9 cellular contexts compared by ENCODE assay signal in genomic region chr5:173324115-173325001, GRCh38. TPM values are rescaled to one million over a fixed set of nuclear protein-coding genes. Genes with fewer than 3 reads are reported as not detected.
DNase-seq lines count a peak whose midpoint lies in the region; ATAC-seq and TF ChIP-seq lines count a peak whose summit lies in the region.
"Had no signal": no experiment of that assay in that cellular context is flagged by ENCODE, and none has a peak within 500 bp of the region (broad histone marks: within the 10 kb centered on the region; RNA-seq: fewer than 3 reads in every experiment).

No MANE protein-coding gene starts in this region.

- no peak overlapping the region for H3K27ac ChIP-seq in dorsolateral prefrontal cortex
- H3K27ac ChIP-seq: epithelial cell of prostate had no signal

- peak overlapping the region; percentile 90 for H3K4me3 ChIP-seq in GM12865 (ENCODE audit: low read depth, low read length)
- peak overlapping the region in 40 of 59 donors; percentile 1 to 59 (median 34) for H3K4me3 ChIP-seq in dorsolateral prefrontal cortex

- TF ChIP-seq CTCF in GM12865 (IDR thresholded peaks at IDR 0.05; ENCODE audit: insufficient read depth, low read depth, low read length, missing control alignments) (no peak), dorsolateral prefrontal cortex (IDR thresholded peaks at IDR 0.05 in 54 of 56, conservative IDR thresholded peaks at IDR 0.05 in 2 of 56; ENCODE audit: low read depth in 1 of 56, partially characterized antibody in 56 of 56) (peak in 9 of 56 donors; percentile 8 to 38 (median 21))

- intact Hi-C loops in dorsolateral prefrontal cortex (cut with DNase I), result loop anchor here in 1 of 2 donors (5.0 kb wide), 1 partner anchor 148 kb away; no protein-coding TSS in a partner anchor

- no peak for ATAC-seq in GM19397 (IDR thresholded peaks at IDR 0.05; ENCODE audit: unreplicated experiment)
- no peak for ATAC-seq in GM18861 (IDR thresholded peaks at IDR 0.05; ENCODE audit: unreplicated experiment)

- H3K27me3 ChIP-seq in dorsolateral prefrontal cortex, result peaks cover 0 to 90% (median 58%) of the 10 kb centered on the region in 45 donors

- DNase-seq in GM12865 (ENCODE audit: low read depth) (peak; percentile 74), NCI-H510A (lab: John Stamatoyannopoulos, UW) (peak; percentile 48), dorsolateral prefrontal cortex (peak; percentile 18 to 90 (median 81)), myocyte (ENCODE audit: low read depth) (peak; percentile 94), DMS53 (lab: John Stamatoyannopoulos, UW) (no peak), islet precursor cell (no peak)

RNA-seq across cellular contexts. Expression of gene STC2, which starts 3.9 kb away (rescaled TPM):
- total RNA-seq in dorsolateral prefrontal cortex (1 to 10 TPM in 93 of 120 experiments, under 1 TPM in 27; 0.25 to 8.7 (median 1.7) TPM), myocyte (482 and 489 TPM in 2 replicates)
- polyA plus RNA-seq in myocyte (2012), result 203 TPM

Comparison
In these comparisons a context has a peak if more than half of its experiments do, and no peak if none do; other contexts are left out.
1. DNase-seq: peak in GM12865 (single experiment), NCI-H510A (single experiment), dorsolateral prefrontal cortex (10 of 10) and myocyte (single experiment); none in DMS53 (single experiment) and islet precursor cell (single experiment).
2. RNA of gene STC2, which starts 3.9 kb away (total RNA-seq): 482 to 489 TPM in myocyte; 0.25 to 8.7 TPM in dorsolateral prefrontal cortex; every median in the first group is over 10 times any median in the second.